ENCODE assay signal across 9 cellular contexts in genomic region chr2:73202156-73203054, GRCh38. TPM values are rescaled to one million over a fixed set of nuclear protein-coding genes. Genes with fewer than 3 reads are reported as not detected.
A peak's percentile ranks its signal among the peaks of the same experiment; 100 is the strongest.
DNase-seq lines count a peak whose midpoint lies in the region; ATAC-seq, FAIRE-seq and TF ChIP-seq lines count a peak whose summit lies in the region.
"Had no signal": no experiment of that assay in that cellular context is flagged by ENCODE, and none has a peak within 500 bp of the region (broad histone marks: within the 10 kb centered on the region; RNA-seq: fewer than 3 reads in every experiment).

TSS of gene NOTO (plus strand) at chr2:73202574. CDS start at chr2:73202667, 93 bp downstream.

- H4K5ac ChIP-seq in mesendoderm (ENCODE audit: low read length) = no peak within 1 kb of the TSS

- peak within 1 kb of the TSS; percentile 80 for H3K23ac ChIP-seq in mesendoderm (ENCODE audit: low read length)

- peaks cover 45% of the 10 kb centered on the region for H3K27me3 ChIP-seq in HUES48 (ENCODE audit: control insufficient read depth, insufficient read depth, low read length)
- H3K27me3 ChIP-seq in bronchial epithelial cell (ENCODE audit: control insufficient read depth, insufficient read depth, low read length) = peaks cover 19% of the 10 kb centered on the region
- peaks cover 7% of the 10 kb centered on the region for H3K27me3 ChIP-seq in mesendoderm (ENCODE audit: insufficient read depth, low read length, poor library complexity)

- no peak within 1 kb of the TSS for H2BK120ac ChIP-seq in mesendoderm (ENCODE audit: low read depth, low read length)

- peak within 1 kb of the TSS; percentile 70 for H3K4me3 ChIP-seq in HUES48 (ENCODE audit: low read depth, low read length)
- H3K4me3 ChIP-seq in bronchial epithelial cell (ENCODE audit: low read depth, low read length) = peak within 1 kb of the TSS; percentile 4
- no peak within 1 kb of the TSS for H3K4me3 ChIP-seq in mesendoderm (ENCODE audit: low read length)

- H3K4me2 ChIP-seq in mesendoderm (ENCODE audit: low read length) = peak within 1 kb of the TSS; percentile 19

- TF ChIP-seq CTCF in 22Rv1 (IDR thresholded peaks at IDR 0.05) (no peak), bronchial epithelial cell (IDR thresholded peaks at IDR 0.05; ENCODE audit: insufficient read depth, low read length, severe bottlenecking) (no peak)

- H2BK5ac ChIP-seq in mesendoderm (ENCODE audit: low read length) = no peak within 1 kb of the TSS

- H3K9ac ChIP-seq in HUES48 (ENCODE audit: low read depth, low read length) (no peak within 1 kb of the TSS), mesendoderm (ENCODE audit: low read length) (peak within 1 kb of the TSS; percentile 32)

- FAIRE-seq in bronchial epithelial cell (lab: Jason Lieb, UNC) (no peak), GM12891 (lab: Jason Lieb, UNC) (no peak)

- H3K36me3 ChIP-seq in HUES48 (ENCODE audit: control insufficient read depth, insufficient read depth, low read length) (no peaks in the 10 kb centered on the region), bronchial epithelial cell (ENCODE audit: control insufficient read depth, insufficient read depth, low read length) (no peaks in the 10 kb centered on the region), mesendoderm (ENCODE audit: control insufficient read depth, insufficient read depth, low read length) (no peaks in the 10 kb centered on the region)

- H2AK5ac ChIP-seq in mesendoderm (ENCODE audit: low read length) = no peak within 1 kb of the TSS

- no peaks in the 10 kb centered on the region for H3K79me2 ChIP-seq in mesendoderm (ENCODE audit: control insufficient read depth, insufficient read depth, low read length)

- H2BK15ac ChIP-seq in mesendoderm (replicated peaks; ENCODE audit: low read depth) = no peak within 1 kb of the TSS

- peak within 1 kb of the TSS; percentile 37; the same call in 1 of the 2 replicates for H3K27ac ChIP-seq in 22Rv1
- no peak within 1 kb of the TSS for H3K27ac ChIP-seq in HUES48 (ENCODE audit: low read depth, low read length)
- no peak within 1 kb of the TSS for H3K27ac ChIP-seq in mesendoderm (ENCODE audit: low read depth, low read length)

- no peak within 1 kb of the TSS for H3K18ac ChIP-seq in mesendoderm (ENCODE audit: low read length)

- no peaks in the 10 kb centered on the region for H3K79me1 ChIP-seq in mesendoderm (ENCODE audit: low read length)

- no peak for TF ChIP-seq POLR2A in GM12891 (IDR thresholded peaks at IDR 0.05; ENCODE audit: low read depth, low read length)

- intact Hi-C loops in posterior vena cava (cut with DNase I) = no loop called here

- no CpG with 5 or more reads among the region's 87 CpGs for WGBS in mesendoderm (ENCODE audit: extremely low coverage, insufficient coverage, low lambda C conversion rate)

- peak within 1 kb of the TSS; percentile 58 for H3K56ac ChIP-seq in mesendoderm (ENCODE audit: low read length)

- H3K4me1 ChIP-seq in HUES48 (ENCODE audit: control insufficient read depth, insufficient read depth, low read length) (0 out of 2 replicates have a peak, but pooled peaks cover 5% of the 10 kb centered on the region), mesendoderm (ENCODE audit: control insufficient read depth, low read depth, low read length) (no peaks in the 10 kb centered on the region)

- no peak within 1 kb of the TSS for H3K4ac ChIP-seq in mesendoderm (ENCODE audit: low read depth, low read length)

- peak; percentile 7 for DNase-seq in bronchial epithelial cell (ENCODE audit: low read depth)
- DNase-seq in mesendoderm = peak; percentile 52
- DNase-seq in HUDEP-2 (lab: John Stamatoyannopoulos, UW; ENCODE audit: unreplicated experiment in 76 of 76) = no peak
- no peak for DNase-seq in GM12891 (ENCODE audit: insufficient read length, low spot score)
- DNase-seq in posterior vena cava (ENCODE audit: low spot score) = no peak

- H4K8ac ChIP-seq in mesendoderm (ENCODE audit: low read depth, low read length) = no peak within 1 kb of the TSS

- no peak for ATAC-seq in HG03439 (IDR thresholded peaks at IDR 0.05; ENCODE audit: unreplicated experiment)

- no peaks in the 10 kb centered on the region for H3K9me3 ChIP-seq in HUES48 (ENCODE audit: control insufficient read depth, insufficient read depth, low read length)

TF ChIP-seq in GM12891, 5 proteins besides CTCF, POLR2A, EP300 and RAD21:
- TF ChIP-seq SPI1 (IDR thresholded peaks at IDR 0.05; ENCODE audit: low read depth, low read length) (no peak), POLR2AphosphoS5 (IDR thresholded peaks at IDR 0.05; ENCODE audit: low read depth, low read length) (no peak), PAX5 (IDR thresholded peaks at IDR 0.05; ENCODE audit: insufficient read depth, low read length, severe bottlenecking) (no peak), POU2F2 (IDR thresholded peaks at IDR 0.05; ENCODE audit: low read depth, low read length) (no peak), TAF1 (IDR thresholded peaks at IDR 0.05; ENCODE audit: low read depth, low read length) (no peak)

RNA-seq across cellular contexts. Expression of gene NOTO, which starts in this region (rescaled TPM):
- not detected in 2 replicates for total RNA-seq in bronchial epithelial cell
- 0.03 TPM for polyA plus RNA-seq in mesendoderm (2013, experiment 1 of 2)
- polyA plus RNA-seq in mesendoderm (2013, experiment 2 of 2) = 0.01 TPM
- not detected for polyA plus RNA-seq in GM12891 (2012; ENCODE audit: low read depth, missing spikeins)
- not detected for total RNA-seq in posterior vena cava
- polyA plus RNA-seq: adipose tissue had no signal

Comparison
In these comparisons a context has a peak if more than half of its experiments do, and no peak if none do; other contexts are left out.
1. Peak in DNase-seq and H3K4me3 ChIP-seq in bronchial epithelial cell; RNA of the gene not detected or under 1 TPM.